In genomic region chr6:157498817-157499216, GRCh38 we compare ENCODE assay signal across 25 cellular contexts.
A peak's percentile ranks its signal among the peaks of the same experiment; 100 is the strongest.
DNase-seq lines count a peak whose midpoint lies in the region; ATAC-seq and TF ChIP-seq lines count a peak whose summit lies in the region.
"Had no signal": no experiment of that assay in that cellular context is flagged by ENCODE, and none has a peak within 500 bp of the region (broad histone marks: within the 10 kb centered on the region; RNA-seq: fewer than 3 reads in every experiment).

No MANE protein-coding gene starts in this region.

- peaks cover 31% of the 10 kb centered on the region for H3K4me1 Mint-ChIP-seq in activated CD8-positive, alpha-beta T cell treated with anti-CD3 and anti-CD28 coated beads for 36 hours (ENCODE audit: low read depth)
- H3K4me1 Mint-ChIP-seq in activated CD8-positive, alpha-beta T cell treated with anti-CD3 and anti-CD28 coated beads, Interleukin-2, amount 10 ng/mL, durations not matched to agents 7 days and 5 days (ENCODE audit: low read depth) = peaks cover 45% of the 10 kb centered on the region

- TF ChIP-seq CTCF in activated CD8-positive, alpha-beta T cell treated with anti-CD3 and anti-CD28 coated beads for 36 hours (IDR thresholded peaks at IDR 0.05) = no peak
- TF ChIP-seq CTCF in astrocyte of the cerebellum (IDR thresholded peaks at IDR 0.05; ENCODE audit: low read depth, low read length, missing control alignments) (no peak), colonic mucosa (IDR thresholded peaks at IDR 0.05) (no peak)

- ATAC-seq in activated CD8-positive, alpha-beta T cell treated with anti-CD3 and anti-CD28 coated beads for 36 hours = peak; percentile 36
- no peak for ATAC-seq in activated CD8-positive, alpha-beta T cell treated with anti-CD3 and anti-CD28 coated beads, Interleukin-2, amount 10 ng/mL, durations not matched to agents 7 days and 5 days
- ATAC-seq in GM21786 (IDR thresholded peaks at IDR 0.05; ENCODE audit: unreplicated experiment) = peak; percentile 61
- no peak for ATAC-seq in HG03108 (IDR thresholded peaks at IDR 0.05; ENCODE audit: unreplicated experiment)
- ATAC-seq: CD8-positive, alpha-beta T cell; HCT116; HepG2 had no signal

- DNase-seq in activated CD8-positive, alpha-beta T cell treated with anti-CD3 and anti-CD28 coated beads for 36 hours = no peak
- no peak for DNase-seq in activated CD8-positive, alpha-beta T cell treated with anti-CD3 and anti-CD28 coated beads, Interleukin-2, amount 10 ng/mL, durations not matched to agents 7 days and 5 days
- peak; percentile 13 for DNase-seq in astrocyte of the cerebellum (ENCODE audit: low read depth)
- DNase-seq in GM19238 (ENCODE audit: insufficient read length, low spot score) = no peak
- no peak for DNase-seq in colonic mucosa
- DNase-seq: 8988T, C1 segment of cervical spinal cord, DND-41, GOT3, KBM-7, NCI-H1105, NCI-H146, NCI-H2029 treated with DMSO at 0.1 percent for 48 hours, NCI-H2171, NCI-H345, NCI-H524, NCI-H774, OCI-M1, SJCRH30, T-helper 1 cell had no signal

- H3K9me3 ChIP-seq in colonic mucosa = no peaks in the 10 kb centered on the region
- H3K9me3 ChIP-seq: SJCRH30 had no signal

- intact Hi-C loops in activated CD8-positive, alpha-beta T cell treated with anti-CD3 and anti-CD28 coated beads for 36 hours (cut with micrococcal nuclease) = no loop called here
- intact Hi-C loops in colonic mucosa (cut with DNase I) = no loop called here

- no peaks in the 10 kb centered on the region for H3K27me3 Mint-ChIP-seq in activated CD8-positive, alpha-beta T cell treated with anti-CD3 and anti-CD28 coated beads for 36 hours
- H3K27me3 Mint-ChIP-seq in activated CD8-positive, alpha-beta T cell treated with anti-CD3 and anti-CD28 coated beads, Interleukin-2, amount 10 ng/mL, durations not matched to agents 7 days and 5 days (ENCODE audit: low read depth) = no peaks in the 10 kb centered on the region

- no peak overlapping the region for H3K4me3 ChIP-seq in astrocyte of the cerebellum (ENCODE audit: low read depth, low read length)
- H3K4me3 ChIP-seq in colonic mucosa = no peak overlapping the region
- H3K4me3 ChIP-seq: SJCRH30 had no signal

- peaks cover 5% of the 10 kb centered on the region for H3K9me3 Mint-ChIP-seq in activated CD8-positive, alpha-beta T cell treated with anti-CD3 and anti-CD28 coated beads for 36 hours
- peaks cover 10% of the 10 kb centered on the region for H3K9me3 Mint-ChIP-seq in activated CD8-positive, alpha-beta T cell treated with anti-CD3 and anti-CD28 coated beads, Interleukin-2, amount 10 ng/mL, durations not matched to agents 7 days and 5 days (ENCODE audit: insufficient read depth)

- CTCF ChIA-PET in activated CD8-positive, alpha-beta T cell treated with anti-CD3 and anti-CD28 coated beads for 36 hours (lab: Charles Lee) = interaction anchor here (0.6 to 1.3 kb wide), 2 partner anchors 9 to 37 kb away, joined by 4 read pairs; no protein-coding TSS in a partner anchor
- CTCF ChIA-PET in activated CD8-positive, alpha-beta T cell treated with anti-CD3 and anti-CD28 coated beads, Interleukin-2, amount 10 ng/mL, durations not matched to agents 7 days and 5 days (lab: Charles Lee) = interaction anchor here (1.1 kb wide), 1 partner anchor 28 kb away, joined by 3 read pairs; no protein-coding TSS in a partner anchor

- H3K4me1 ChIP-seq in colonic mucosa = no peaks in the 10 kb centered on the region
- H3K4me1 ChIP-seq: SJCRH30 had no signal

- no peak overlapping the region for H3K4me3 Mint-ChIP-seq in activated CD8-positive, alpha-beta T cell treated with anti-CD3 and anti-CD28 coated beads for 36 hours
- H3K4me3 Mint-ChIP-seq in activated CD8-positive, alpha-beta T cell treated with anti-CD3 and anti-CD28 coated beads, Interleukin-2, amount 10 ng/mL, durations not matched to agents 7 days and 5 days = no peak overlapping the region
- H3K4me3 Mint-ChIP-seq: CD8-positive, alpha-beta T cell had no signal

- H3K36me3 ChIP-seq in colonic mucosa = no peaks in the 10 kb centered on the region
- H3K36me3 ChIP-seq: SJCRH30 had no signal

- POLR2A ChIA-PET in activated CD8-positive, alpha-beta T cell treated with anti-CD3 and anti-CD28 coated beads for 36 hours (lab: Charles Lee) = no interaction called here
- POLR2A ChIA-PET in activated CD8-positive, alpha-beta T cell treated with anti-CD3 and anti-CD28 coated beads, Interleukin-2, amount 10 ng/mL, durations not matched to agents 7 days and 5 days (lab: Charles Lee) = interaction anchor here (1.4 kb wide), 1 partner anchor 12 kb away, joined by 3 read pairs; no protein-coding TSS in a partner anchor

- H3K36me3 Mint-ChIP-seq in activated CD8-positive, alpha-beta T cell treated with anti-CD3 and anti-CD28 coated beads for 36 hours (ENCODE audit: low read depth) = peaks cover 2% of the 10 kb centered on the region
- H3K36me3 Mint-ChIP-seq in activated CD8-positive, alpha-beta T cell treated with anti-CD3 and anti-CD28 coated beads, Interleukin-2, amount 10 ng/mL, durations not matched to agents 7 days and 5 days (ENCODE audit: low read depth) = peaks cover 34% of the 10 kb centered on the region
- H3K36me3 Mint-ChIP-seq: CD8-positive, alpha-beta T cell had no signal

- in situ Hi-C loops in astrocyte of the cerebellum (cut with HindIII; ENCODE audit: low sequenced_read_pairs) = no loop called here

- H3K9ac ChIP-seq in colonic mucosa (ENCODE audit: low read depth in 2 of 2, low read length in 2 of 2) = no peak overlapping the region

- no peak overlapping the region for H3K27ac ChIP-seq in colonic mucosa
- H3K27ac ChIP-seq: SJCRH30 had no signal

- H3K27me3 ChIP-seq in colonic mucosa = no peaks in the 10 kb centered on the region
- H3K27me3 ChIP-seq: SJCRH30 had no signal

- no peak overlapping the region for H3K27ac Mint-ChIP-seq in activated CD8-positive, alpha-beta T cell treated with anti-CD3 and anti-CD28 coated beads for 36 hours
- H3K27ac Mint-ChIP-seq in activated CD8-positive, alpha-beta T cell treated with anti-CD3 and anti-CD28 coated beads, Interleukin-2, amount 10 ng/mL, durations not matched to agents 7 days and 5 days = no peak overlapping the region
- H3K27ac Mint-ChIP-seq: CD8-positive, alpha-beta T cell had no signal

Comparison
In these comparisons a context has a peak if more than half of its experiments do, and no peak if none do; other contexts are left out.
1. ATAC-seq: peak in activated CD8-positive, alpha-beta T cell treated with anti-CD3 and anti-CD28 coated beads for 36 hours (single experiment) and GM21786 (single experiment); none in activated CD8-positive, alpha-beta T cell treated with anti-CD3 and anti-CD28 coated beads, Interleukin-2, amount 10 ng/mL, durations not matched to agents 7 days and 5 days (single experiment) and HG03108 (single experiment).